8 cellular contexts compared by ENCODE assay signal in the genomic region with DNA sequence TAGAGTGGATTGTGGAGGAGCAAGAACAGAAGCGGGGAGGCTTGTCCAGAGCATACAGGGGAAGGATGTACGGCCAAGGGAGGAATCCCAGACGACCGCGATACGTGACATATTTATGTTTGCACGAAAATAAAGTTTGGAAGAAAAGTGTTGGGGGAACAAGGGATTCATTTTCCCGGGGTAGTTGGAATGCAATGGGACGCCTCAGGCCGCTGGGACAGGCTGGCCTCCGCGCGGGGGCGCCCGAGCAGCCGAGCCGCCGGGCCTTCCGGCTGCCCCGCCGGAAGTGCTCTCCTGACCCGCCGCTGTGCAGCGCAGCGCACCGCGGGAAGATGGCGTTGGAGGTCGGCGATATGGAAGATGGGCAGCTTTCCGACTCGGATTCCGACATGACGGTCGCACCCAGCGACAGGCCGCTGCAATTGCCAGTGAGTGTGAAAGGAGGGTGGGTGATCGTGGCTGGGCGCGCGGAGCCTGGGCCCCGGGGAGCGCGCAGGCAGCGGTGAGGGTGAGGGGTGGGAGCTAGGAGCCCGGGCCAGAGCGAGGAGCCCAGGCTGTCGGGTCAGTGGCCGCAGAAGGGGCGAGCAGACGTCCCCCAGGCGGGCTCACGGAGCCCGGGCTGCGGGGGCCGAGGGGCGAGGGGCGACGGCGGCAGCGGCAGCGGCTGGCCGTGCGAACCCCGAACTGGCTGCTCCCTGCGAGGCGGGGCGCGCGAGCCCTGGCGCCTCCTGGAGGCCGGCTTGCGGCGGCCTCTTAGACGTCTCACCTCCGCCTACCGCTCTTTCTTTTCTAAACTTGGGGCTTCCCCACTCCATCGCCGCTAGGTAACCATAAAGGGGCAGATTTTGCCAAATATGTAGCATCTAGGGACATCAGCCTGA. TPM values are rescaled to one million over a fixed set of nuclear protein-coding genes. Genes with fewer than 3 reads are reported as not detected.
DNase-seq lines count a peak whose midpoint lies in the region; ATAC-seq and TF ChIP-seq lines count a peak whose summit lies in the region.

TSS of gene PHAX (plus strand) at position 317 of the 881 bp plus-strand sequence. CDS start at position 333, 16 bp downstream.

- DNase-seq in AG10803 (ENCODE audit: low read depth) (peak; percentile 77), NCI-H446 treated with DMSO at 0.1 percent for 48 hours (lab: John Stamatoyannopoulos, UW) (peak; percentile 55)
- peak; percentile 94 for DNase-seq in activated CD4-positive, alpha-beta T cell treated with anti-CD3 and anti-CD28 coated beads, Interleukin-2, amount 10 ng/mL, durations not matched to agents 24 days and 14 days
- DNase-seq in stimulated activated CD4-positive, alpha-beta T cell treated with anti-CD3 and anti-CD28 coated beads, Interleukin-4, amount 100 ng/mL, for 4 hours: peak; percentile 67 to 76

- peak within 1 kb of the TSS; percentile 57 to 64 for H3K9ac ChIP-seq in liver (ENCODE audit: low read depth in 1 of 2, low read length in 2 of 2)

- H3K27me3 Mint-ChIP-seq in activated CD4-positive, alpha-beta T cell treated with anti-CD3 and anti-CD28 coated beads, Interleukin-2, amount 10 ng/mL, durations not matched to agents 24 days and 14 days: peaks cover 11% of the 10 kb centered on the region
- H3K27me3 Mint-ChIP-seq in dendritic cell treated with granulocyte-macrophage colony-stimulating factor and Interleukin-4, amounts not matched to agents 40 ng/mL and 50 ng/mL, for 4 days: peaks cover 2% of the 10 kb centered on the region

- ATAC-seq in GM18870 (IDR thresholded peaks at IDR 0.05; ENCODE audit: unreplicated experiment) (peak; percentile 87), HG03108 (IDR thresholded peaks at IDR 0.05; ENCODE audit: unreplicated experiment) (peak; percentile 97)

- H3K9me3 Mint-ChIP-seq in activated CD4-positive, alpha-beta T cell treated with anti-CD3 and anti-CD28 coated beads, Interleukin-2, amount 10 ng/mL, durations not matched to agents 24 days and 14 days: no peaks in the 10 kb centered on the region
- no peaks in the 10 kb centered on the region for H3K9me3 Mint-ChIP-seq in dendritic cell treated with granulocyte-macrophage colony-stimulating factor and Interleukin-4, amounts not matched to agents 40 ng/mL and 50 ng/mL, for 4 days

- peaks cover 2 to 11% (median 8%) of the 10 kb centered on the region in 4 donors for H3K36me3 ChIP-seq in liver (ENCODE audit: control insufficient read depth in 4 of 4, insufficient read depth in 3 of 4, low read depth in 1 of 4, low read length in 3 of 4)

- peak within 1 kb of the TSS; percentile 94 for H3K4me3 ChIP-seq in AG10803 (ENCODE audit: low read length)
- H3K4me3 ChIP-seq in liver (ENCODE audit: low read depth in 1 of 3, low read length in 3 of 3): peak within 1 kb of the TSS; percentile 69 to 97 (median 87)

- peaks cover 6 to 28% (median 24%) of the 10 kb centered on the region in 4 donors for H3K4me1 ChIP-seq in liver (ENCODE audit: control insufficient read depth in 4 of 4, insufficient read depth in 4 of 4, low read length in 3 of 4)

- TF ChIP-seq CTCF in AG10803 (conservative IDR thresholded peaks at IDR 0.05; ENCODE audit: low read length) (peak; percentile 56), liver (IDR thresholded peaks at IDR 0.05; ENCODE audit: low read depth, low read length, missing input control) (peak; percentile 60)

- TF ChIP-seq RAD21 in liver (IDR thresholded peaks at IDR 0.05): peak; percentile 22 to 60

- H3K4me1 Mint-ChIP-seq in activated CD4-positive, alpha-beta T cell treated with anti-CD3 and anti-CD28 coated beads, Interleukin-2, amount 10 ng/mL, durations not matched to agents 24 days and 14 days: peaks cover 24% of the 10 kb centered on the region
- peaks cover 43% of the 10 kb centered on the region for H3K4me1 Mint-ChIP-seq in dendritic cell treated with granulocyte-macrophage colony-stimulating factor and Interleukin-4, amounts not matched to agents 40 ng/mL and 50 ng/mL, for 4 days (ENCODE audit: low read depth)

- intact Hi-C loops in activated CD4-positive, alpha-beta T cell treated with anti-CD3 and anti-CD28 coated beads, Interleukin-2, amount 10 ng/mL, durations not matched to agents 24 days and 14 days (cut with micrococcal nuclease): loop anchor here (1.0 to 5.0 kb wide), 8 partner anchors 152 to 1481 kb away; partner anchors contain the start of genes MARCHF3, PRRC1 and SLC12A2
- intact Hi-C loops in dendritic cell treated with granulocyte-macrophage colony-stimulating factor and Interleukin-4, amounts not matched to agents 40 ng/mL and 50 ng/mL, for 4 days (cut with micrococcal nuclease): loop anchor here (2.0 kb wide), 1 partner anchor 246 kb away; no protein-coding TSS in a partner anchor

- no peaks in the 10 kb centered on the region for H3K9me3 ChIP-seq in liver (ENCODE audit: control insufficient read depth in 4 of 4, low read length in 3 of 4)

- H3K4me3 Mint-ChIP-seq in activated CD4-positive, alpha-beta T cell treated with anti-CD3 and anti-CD28 coated beads, Interleukin-2, amount 10 ng/mL, durations not matched to agents 24 days and 14 days: peak within 1 kb of the TSS; percentile 96
- peak within 1 kb of the TSS; percentile 96 for H3K4me3 Mint-ChIP-seq in dendritic cell treated with granulocyte-macrophage colony-stimulating factor and Interleukin-4, amounts not matched to agents 40 ng/mL and 50 ng/mL, for 4 days

- WGBS in liver: 2% methylated on average over 79 of the region's 79 CpGs

- peaks cover 22% of the 10 kb centered on the region for H3K36me3 Mint-ChIP-seq in activated CD4-positive, alpha-beta T cell treated with anti-CD3 and anti-CD28 coated beads, Interleukin-2, amount 10 ng/mL, durations not matched to agents 24 days and 14 days (ENCODE audit: low read depth)
- peaks cover 37% of the 10 kb centered on the region for H3K36me3 Mint-ChIP-seq in dendritic cell treated with granulocyte-macrophage colony-stimulating factor and Interleukin-4, amounts not matched to agents 40 ng/mL and 50 ng/mL, for 4 days (ENCODE audit: low read depth)

- H3K27ac ChIP-seq in liver (ENCODE audit: low read depth in 1 of 2, low read length in 2 of 2): peak within 1 kb of the TSS; percentile 54 to 83

- peak within 1 kb of the TSS; percentile 98 for H3K27ac Mint-ChIP-seq in activated CD4-positive, alpha-beta T cell treated with anti-CD3 and anti-CD28 coated beads, Interleukin-2, amount 10 ng/mL, durations not matched to agents 24 days and 14 days
- H3K27ac Mint-ChIP-seq in dendritic cell treated with granulocyte-macrophage colony-stimulating factor and Interleukin-4, amounts not matched to agents 40 ng/mL and 50 ng/mL, for 4 days: peak within 1 kb of the TSS; percentile 88

- H3K27me3 ChIP-seq in liver (ENCODE audit: control insufficient read depth in 4 of 4, insufficient read depth in 4 of 4, low read length in 3 of 4): no peaks in the 10 kb centered on the region

TF ChIP-seq in liver, 16 proteins besides CTCF, POLR2A, EP300 and RAD21 (continues in another document):
- no peak for TF ChIP-seq FOXA2 (IDR thresholded peaks at IDR 0.05)
- peak; percentile 63 to 93 for TF ChIP-seq GABPA (IDR thresholded peaks at IDR 0.05 in 1 of 2, conservative IDR thresholded peaks at IDR 0.05 in 1 of 2)
- no peak for TF ChIP-seq TAF1 (conservative IDR thresholded peaks at IDR 0.05)
- TF ChIP-seq ATF3 (IDR thresholded peaks at IDR 0.05): no peak
- peak; percentile 12 for TF ChIP-seq SP1 (IDR thresholded peaks at IDR 0.05)
- no peak for TF ChIP-seq RXRA (IDR thresholded peaks at IDR 0.05)
- TF ChIP-seq NR2F2 (IDR thresholded peaks at IDR 0.05): peak; percentile 41
- no peak for TF ChIP-seq FOXA1 (IDR thresholded peaks at IDR 0.05)
- TF ChIP-seq, protein P1, sequence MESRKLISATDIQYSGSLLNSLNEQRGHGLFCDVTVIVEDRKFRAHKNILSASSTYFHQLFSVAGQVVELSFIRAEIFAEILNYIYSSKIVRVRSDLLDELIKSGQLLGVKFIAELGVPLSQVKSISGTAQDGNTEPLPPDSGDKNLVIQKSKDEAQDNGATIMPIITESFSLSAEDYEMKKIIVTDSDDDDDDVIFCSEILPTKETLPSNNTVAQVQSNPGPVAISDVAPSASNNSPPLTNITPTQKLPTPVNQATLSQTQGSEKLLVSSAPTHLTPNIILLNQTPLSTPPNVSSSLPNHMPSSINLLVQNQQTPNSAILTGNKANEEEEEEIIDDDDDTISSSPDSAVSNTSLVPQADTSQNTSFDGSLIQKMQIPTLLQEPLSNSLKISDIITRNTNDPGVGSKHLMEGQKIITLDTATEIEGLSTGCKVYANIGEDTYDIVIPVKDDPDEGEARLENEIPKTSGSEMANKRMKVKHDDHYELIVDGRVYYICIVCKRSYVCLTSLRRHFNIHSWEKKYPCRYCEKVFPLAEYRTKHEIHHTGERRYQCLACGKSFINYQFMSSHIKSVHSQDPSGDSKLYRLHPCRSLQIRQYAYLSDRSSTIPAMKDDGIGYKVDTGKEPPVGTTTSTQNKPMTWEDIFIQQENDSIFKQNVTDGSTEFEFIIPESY (IDR thresholded peaks at IDR 0.05): no peak

RNA-seq across cellular contexts. Expression of gene PHAX, which starts in this region (rescaled TPM):
- total RNA-seq in activated CD4-positive, alpha-beta T cell treated with anti-CD3 and anti-CD28 coated beads, Interleukin-2, amount 10 ng/mL, durations not matched to agents 24 days and 14 days: 50.2 and 51.7 TPM in 2 replicates
- 10 to 100 TPM; 19.8 to 30.3 TPM for total RNA-seq in liver
- polyA plus RNA-seq in liver: 10 to 100 TPM; 10.3 to 32.6 TPM

Comparison
In these comparisons a context has a peak if more than half of its experiments do, and no peak if none do; other contexts are left out.
1. Peak in every context shown above with its lines: DNase-seq, ATAC-seq, H3K4me3 ChIP-seq and H3K27ac ChIP-seq.